In genomic region chr19:4454621-4454951, GRCh38 we compare ENCODE assay signal across 14 cellular contexts. TPM values are rescaled to one million over a fixed set of nuclear protein-coding genes. Genes with fewer than 3 reads are reported as not detected.
A peak's percentile ranks its signal among the peaks of the same experiment; 100 is the strongest.
DNase-seq lines count a peak whose midpoint lies in the region; ATAC-seq and TF ChIP-seq lines count a peak whose summit lies in the region.
"Had no signal": no experiment of that assay in that cellular context is flagged by ENCODE, and none has a peak within 500 bp of the region (broad histone marks: within the 10 kb centered on the region; RNA-seq: fewer than 3 reads in every experiment).

No MANE protein-coding gene starts in this region.

- no peaks in the 10 kb centered on the region for H3K9me2 ChIP-seq in hepatocyte (replicated peaks; ENCODE audit: insufficient read depth)

- no peak overlapping the region for H2AFZ ChIP-seq in hepatocyte

- no peak overlapping the region for H3K4me3 ChIP-seq in hepatocyte
- H3K4me3 ChIP-seq in subcutaneous abdominal adipose tissue (ENCODE audit: low read depth in 1 of 5, low read length in 5 of 5) = peak overlapping the region in 1 of 5 donors; percentile 37
- H3K4me3 ChIP-seq: tibial artery had no signal

- CTCF ChIA-PET in GM10248 (lab: Yijun Ruan, JAX) = interaction anchor here (1.0 to 1.3 kb wide), 3 partner anchors 17 to 70 kb away, joined by 3 to 4 read pairs (median 3); no protein-coding TSS in a partner anchor

- no peaks in the 10 kb centered on the region for H3K9me3 ChIP-seq in hepatocyte (ENCODE audit: low read depth)
- no peaks in the 10 kb centered on the region for H3K9me3 ChIP-seq in subcutaneous abdominal adipose tissue (ENCODE audit: control insufficient read depth in 5 of 5, low read length in 5 of 5)
- H3K9me3 ChIP-seq: tibial artery had no signal

- peaks cover 17% of the 10 kb centered on the region for H3K4me1 Mint-ChIP-seq in activated T-cell treated with anti-CD3 and anti-CD28 coated beads, Interleukin-2, amount 50 U/mL, for 24 hours (ENCODE audit: low read depth)
- peaks cover 28% of the 10 kb centered on the region for H3K4me1 Mint-ChIP-seq in brain

- TF ChIP-seq CTCF in brain (conservative IDR thresholded peaks at IDR 0.05) (no peak), hepatocyte (IDR thresholded peaks at IDR 0.05; ENCODE audit: poor library complexity) (no peak), GM10248 (IDR thresholded peaks at IDR 0.05; ENCODE audit: control extremely low read depth, extremely low read depth, low read depth, missing control alignments) (no peak)

- H3K27ac ChIP-seq in hepatocyte (peak overlapping the region; percentile 100), subcutaneous abdominal adipose tissue (ENCODE audit: low read depth, low read length) (peak overlapping the region; percentile 81)

- peaks cover 5% of the 10 kb centered on the region for H4K20me1 ChIP-seq in hepatocyte (ENCODE audit: insufficient read depth, poor library complexity, severe bottlenecking)

- peak overlapping the region; percentile 98 for H3K4me2 ChIP-seq in hepatocyte

- H3K27ac Mint-ChIP-seq in activated T-cell treated with anti-CD3 and anti-CD28 coated beads, Interleukin-2, amount 50 U/mL, for 24 hours = peak overlapping the region; percentile 57
- H3K27ac Mint-ChIP-seq in brain = peak overlapping the region in 3 of 5 experiments; percentile 99
- H3K27ac Mint-ChIP-seq: activated T-helper 2 cell treated with anti-CD3 and anti-CD28 coated beads, Interferon-gamma antibody, Interleukin-2, Interleukin-4, amounts not matched to agents 10 μg/mL and 5 μg/mL and 100 μg/mL, durations not matched to agents 14 hours and 24 hours and 36 hours had no signal

- no peak overlapping the region for H3K4me3 Mint-ChIP-seq in activated T-cell treated with anti-CD3 and anti-CD28 coated beads, Interleukin-2, amount 50 U/mL, for 24 hours
- H3K4me3 Mint-ChIP-seq in brain = peak overlapping the region in 1 of 5 experiments; percentile 97

- no peak for DNase-seq in activated T-cell treated with anti-CD3 and anti-CD28 coated beads, Interleukin-2, amount 50 U/mL, for 24 hours
- no peak for DNase-seq in activated T-cell treated with anti-CD3 and anti-CD28 coated beads, Interleukin-2, amount 50 U/mL, for 48 hours
- DNase-seq in hepatocyte (ENCODE audit: low spot score) (no peak), GM10248 (ENCODE audit: extremely low spot score) (no peak), Ammon's horn (ENCODE audit: low spot score) (no peak)
- DNase-seq in stimulated activated naive CD8-positive, alpha-beta T cell treated with anti-CD3 and anti-CD28 coated beads, Interleukin-15, Interleukin-2, amounts not matched to agents 100 U/mL and 50 U/mL, for 24 hours = no peak
- DNase-seq: NCI-H2029; NCI-H524 treated with DMSO at 0.1 percent for 48 hours; PC-3; stimulated activated CD4-positive, alpha-beta T cell treated with anti-CD3 and anti-CD28 coated beads, Interleukin-2, amount 100 ng/mL, for 24 hours had no signal

- ATAC-seq in stimulated activated naive CD8-positive, alpha-beta T cell treated with anti-CD3 and anti-CD28 coated beads, Interleukin-15, Interleukin-2, amounts not matched to agents 100 U/mL and 50 U/mL, for 24 hours = no peak
- ATAC-seq: PC-3 had no signal

- H3K27me3 ChIP-seq in hepatocyte (no peaks in the 10 kb centered on the region), subcutaneous abdominal adipose tissue (ENCODE audit: control insufficient read depth in 5 of 5, insufficient read depth in 4 of 5, low read length in 5 of 5) (no peaks in the 10 kb centered on the region)
- H3K27me3 ChIP-seq: tibial artery had no signal

- peaks cover 31% of the 10 kb centered on the region for H3K79me2 ChIP-seq in hepatocyte

- POLR2A ChIA-PET in GM10248 (lab: Yijun Ruan, JAX) = no interaction called here

- peaks cover 15% of the 10 kb centered on the region for H3K4me1 ChIP-seq in hepatocyte (ENCODE audit: insufficient read depth)
- peaks cover 3 to 39% (median 33%) of the 10 kb centered on the region in 5 donors for H3K4me1 ChIP-seq in subcutaneous abdominal adipose tissue (ENCODE audit: control insufficient read depth in 5 of 5, insufficient read depth in 5 of 5, low read length in 5 of 5)

- H3K9ac ChIP-seq in subcutaneous abdominal adipose tissue (ENCODE audit: low read length in 5 of 5) = no peak overlapping the region

- WGBS in hepatocyte (ENCODE audit: low lambda C conversion rate, missing lambda C conversion rate) = 91% methylated on average over 8 of the region's 8 CpGs

- H3K36me3 ChIP-seq in hepatocyte (replicated peaks; ENCODE audit: insufficient read depth, low read depth) (no peaks in the 10 kb centered on the region), subcutaneous abdominal adipose tissue (ENCODE audit: control insufficient read depth in 5 of 5, insufficient read depth in 5 of 5, low read length in 5 of 5) (peaks cover 0 to 46% (median 40%) of the 10 kb centered on the region in 5 donors)

- no peaks in the 10 kb centered on the region for H3K27me3 Mint-ChIP-seq in activated T-cell treated with anti-CD3 and anti-CD28 coated beads, Interleukin-2, amount 50 U/mL, for 24 hours
- peaks cover 4% of the 10 kb centered on the region for H3K27me3 Mint-ChIP-seq in brain

- H3K36me3 Mint-ChIP-seq in activated T-cell treated with anti-CD3 and anti-CD28 coated beads, Interleukin-2, amount 50 U/mL, for 24 hours (ENCODE audit: low read depth) = peaks cover 33% of the 10 kb centered on the region
- peaks cover 22% of the 10 kb centered on the region for H3K36me3 Mint-ChIP-seq in brain

- H3K9me3 Mint-ChIP-seq in activated T-cell treated with anti-CD3 and anti-CD28 coated beads, Interleukin-2, amount 50 U/mL, for 24 hours = no peaks in the 10 kb centered on the region
- peaks cover 0 to 3% (median 0%) of the 10 kb centered on the region in 5 experiments for H3K9me3 Mint-ChIP-seq in brain
- H3K9me3 Mint-ChIP-seq: activated T-helper 2 cell treated with anti-CD3 and anti-CD28 coated beads, Interferon-gamma antibody, Interleukin-2, Interleukin-4, amounts not matched to agents 10 μg/mL and 5 μg/mL and 100 μg/mL, durations not matched to agents 14 hours and 24 hours and 36 hours had no signal

RNA-seq across cellular contexts. Expression of gene UBXN6, which starts 3.0 kb away (rescaled TPM):
- 266 TPM for polyA plus RNA-seq in brain (ENCODE audit: insufficient read depth, low read depth, low replicate concordance)
- 80.2 and 88.6 TPM in 2 replicates for total RNA-seq in hepatocyte
- 36.8 and 44.7 TPM in 2 replicates for polyA plus RNA-seq in hepatocyte

RNA-seq across cellular contexts. Expression of gene HDGFL2, which starts 17.5 kb away (rescaled TPM):
- polyA plus RNA-seq in brain (ENCODE audit: insufficient read depth, low read depth, low replicate concordance) (150 TPM), hepatocyte (73.0 and 73.2 TPM in 2 replicates)
- 34.8 and 50.3 TPM in 2 replicates for total RNA-seq in hepatocyte

RNA-seq across cellular contexts. Expression of gene CHAF1A, which starts 52.1 kb away (rescaled TPM):
- polyA plus RNA-seq in brain (ENCODE audit: insufficient read depth, low read depth, low replicate concordance) (36.3 TPM), hepatocyte (6.5 and 11.1 TPM in 2 replicates)
- total RNA-seq in hepatocyte = 5.5 and 6.2 TPM in 2 replicates

RNA-seq across cellular contexts. Expression of gene SH3GL1, which starts 54.2 kb away (rescaled TPM):
- 129 TPM for polyA plus RNA-seq in brain (ENCODE audit: insufficient read depth, low read depth, low replicate concordance)
- total RNA-seq in hepatocyte = 71.8 and 81.7 TPM in 2 replicates
- polyA plus RNA-seq in hepatocyte = 111 and 114 TPM in 2 replicates
